Comparison of ENCODE assay signal across 24 cellular contexts in the genomic region with DNA sequence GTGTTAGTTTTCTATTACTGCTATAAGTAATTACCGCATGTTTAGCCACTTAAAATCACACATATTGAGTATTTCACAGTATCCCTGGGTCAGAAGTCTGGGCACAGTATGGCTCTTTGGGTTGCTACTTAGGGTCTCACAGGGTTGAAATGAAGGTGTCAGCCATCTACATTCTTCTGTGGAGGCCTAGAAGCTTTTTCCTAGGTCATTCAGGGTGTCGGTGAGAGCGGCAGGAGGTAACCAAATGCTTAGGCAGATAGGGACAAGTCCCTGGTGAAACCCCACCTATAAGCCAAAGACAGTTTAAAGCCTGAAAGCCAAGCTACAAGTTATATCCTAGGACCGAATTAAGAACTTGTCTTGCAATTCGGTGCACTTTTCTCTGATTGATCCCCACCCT.
"Had no signal": no experiment of that assay in that cellular context is flagged by ENCODE, and none has a peak within 500 bp of the region (broad histone marks: within the 10 kb centered on the region; RNA-seq: fewer than 3 reads in every experiment).

No MANE protein-coding gene starts in this region.

- H3K27me3 ChIP-seq: colonic mucosa, esophagus squamous epithelium, gastrocnemius medialis, heart right ventricle, left lung had no signal

- H3K9me3 ChIP-seq: colonic mucosa, esophagus squamous epithelium, gastrocnemius medialis, heart right ventricle, lower lobe of right lung had no signal

- DNase-seq: cerebellar nuclear complex; colonic mucosa; cortex of kidney; effector CD8-positive, alpha-beta T cell; effector memory CD8-positive, alpha-beta T cell; erythroblast; esophagus squamous epithelium; foreskin fibroblast; foreskin melanocyte; gastrocnemius medialis; glutamatergic neuron; head of caudate nucleus; heart right ventricle; hippocampal formation; left cardiac atrium; left lung; left ventricle myocardium superior; lower lobe of right lung; mesenchymal stem cell; midbrain had no signal

- H3K27me3 Mint-ChIP-seq: dendritic cell treated with granulocyte-macrophage colony-stimulating factor and Interleukin-4, amounts not matched to agents 40 ng/mL and 50 ng/mL, for 4 days; effector memory CD8-positive, alpha-beta T cell had no signal

- FAIRE-seq: islet of Langerhans, keratinocyte had no signal

- H3K4me3 ChIP-seq: colonic mucosa, esophagus squamous epithelium, gastrocnemius medialis, heart right ventricle, left lung, lower lobe of right lung had no signal

- H3K27ac ChIP-seq: colonic mucosa, epithelial cell of prostate, esophagus squamous epithelium, gastrocnemius medialis, heart right ventricle, left lung, lower lobe of right lung had no signal

- H3K36me3 ChIP-seq: colonic mucosa, esophagus squamous epithelium, gastrocnemius medialis, heart right ventricle, left lung, lower lobe of right lung had no signal

- H3K4me1 ChIP-seq: colonic mucosa, esophagus squamous epithelium, gastrocnemius medialis, heart right ventricle, left lung, lower lobe of right lung had no signal

- H3K4me3 Mint-ChIP-seq: dendritic cell treated with granulocyte-macrophage colony-stimulating factor and Interleukin-4, amounts not matched to agents 40 ng/mL and 50 ng/mL, for 4 days; effector memory CD8-positive, alpha-beta T cell had no signal

- H3K27ac Mint-ChIP-seq: dendritic cell treated with granulocyte-macrophage colony-stimulating factor and Interleukin-4, amounts not matched to agents 40 ng/mL and 50 ng/mL, for 4 days; effector memory CD8-positive, alpha-beta T cell had no signal
